8 cellular contexts compared by ENCODE assay signal in genomic region chr22:23181763-23182288, GRCh38. TPM values are rescaled to one million over a fixed set of nuclear protein-coding genes. Genes with fewer than 3 reads are reported as not detected.
DNase-seq lines count a peak whose midpoint lies in the region; ATAC-seq, FAIRE-seq and TF ChIP-seq lines count a peak whose summit lies in the region.

No MANE protein-coding gene starts in this region.

- H3K27me3 Mint-ChIP-seq in activated CD8-positive, alpha-beta T cell treated with anti-CD3 and anti-CD28 coated beads for 36 hours: no peaks in the 10 kb centered on the region

- peak; percentile 14 for DNase-seq in activated CD8-positive, alpha-beta T cell treated with anti-CD3 and anti-CD28 coated beads for 36 hours
- no peak for DNase-seq in fibroblast of the aortic adventitia (ENCODE audit: low read depth)
- DNase-seq in GM13976 (ENCODE audit: low spot score): no peak
- DNase-seq in posterior cingulate gyrus: no peak
- DNase-seq in GM19239 (ENCODE audit: insufficient read length, low spot score): no peak

- H3K36me3 Mint-ChIP-seq in activated CD8-positive, alpha-beta T cell treated with anti-CD3 and anti-CD28 coated beads for 36 hours (ENCODE audit: low read depth): peaks cover 17% of the 10 kb centered on the region

- H3K4me1 Mint-ChIP-seq in activated CD8-positive, alpha-beta T cell treated with anti-CD3 and anti-CD28 coated beads for 36 hours (ENCODE audit: low read depth): peaks cover 53% of the 10 kb centered on the region

- H3K36me3 ChIP-seq in HEK293 (ENCODE audit: control insufficient read depth in 2 of 2, insufficient read depth in 1 of 2, low read length in 2 of 2): peaks cover 0 to 28% of the 10 kb centered on the region in 2 experiments; a peak in 1 of 3 replicates
- H3K36me3 ChIP-seq in skeletal muscle satellite cell (ENCODE audit: insufficient read depth, low read length): peaks cover 7% of the 10 kb centered on the region

- in situ Hi-C loops in GM13976 (cut with MboI; ENCODE audit: low sequenced_read_pairs, unreplicated experiment): no loop called here

- POLR2A ChIA-PET in HEK293 (lab: Yijun Ruan, JAX): interaction anchor here (2.0 to 2.2 kb wide), 2 partner anchors 12 to 24 kb away, joined by 5 to 6 read pairs; no protein-coding TSS in a partner anchor
- POLR2A ChIA-PET in activated CD8-positive, alpha-beta T cell treated with anti-CD3 and anti-CD28 coated beads for 36 hours (lab: Charles Lee): interaction anchor here (1.1 to 2.6 kb wide), 6 partner anchors 31 to 93 kb away, joined by 3 to 10 read pairs (median 4); no protein-coding TSS in a partner anchor

- H3K27ac ChIP-seq in HEK293 (ENCODE audit: extremely low read depth, low read depth, low read length): no peak overlapping the region

- CTCF ChIA-PET in HEK293 (lab: Yijun Ruan, JAX): interaction anchor here (0.6 to 2.4 kb wide), 4 partner anchors 7 to 512 kb away, joined by 3 to 10 read pairs (median 6); no protein-coding TSS in a partner anchor
- CTCF ChIA-PET in activated CD8-positive, alpha-beta T cell treated with anti-CD3 and anti-CD28 coated beads for 36 hours (lab: Charles Lee): interaction anchor here (0.8 to 15.8 kb wide), 4 partner anchors 61 to 108 kb away, joined by 4 to 237 read pairs (median 35); no protein-coding TSS in a partner anchor

- H3K4me1 ChIP-seq in HEK293 (ENCODE audit: control insufficient read depth, insufficient read depth, low read length) (no peaks in the 10 kb centered on the region), skeletal muscle satellite cell (ENCODE audit: control insufficient read depth, insufficient read depth, low read length) (peaks cover 43% of the 10 kb centered on the region)

- H3K27me3 ChIP-seq in skeletal muscle satellite cell (ENCODE audit: control insufficient read depth, insufficient read depth, low read length): no peaks in the 10 kb centered on the region

- H3K4me3 ChIP-seq in HEK293 (ENCODE audit: low read depth, low read length): peak overlapping the region; percentile 66
- peak overlapping the region; percentile 89 for H3K4me3 ChIP-seq in fibroblast of the aortic adventitia (ENCODE audit: low read depth, low read length)
- H3K4me3 ChIP-seq in skeletal muscle satellite cell (ENCODE audit: low read length): peak overlapping the region; percentile 74

- H3K27ac Mint-ChIP-seq in activated CD8-positive, alpha-beta T cell treated with anti-CD3 and anti-CD28 coated beads for 36 hours: peak overlapping the region; percentile 76

- H3K9me3 Mint-ChIP-seq in activated CD8-positive, alpha-beta T cell treated with anti-CD3 and anti-CD28 coated beads for 36 hours: peaks cover 3% of the 10 kb centered on the region

- H3K9me3 ChIP-seq in HEK293 (ENCODE audit: control insufficient read depth, insufficient read depth, low read depth, low read length) (no peaks in the 10 kb centered on the region), skeletal muscle satellite cell (replicated peaks; ENCODE audit: low read length) (no peaks in the 10 kb centered on the region)

- FAIRE-seq in GM19239 (lab: Jason Lieb, UNC): no peak

- intact Hi-C loops in activated CD8-positive, alpha-beta T cell treated with anti-CD3 and anti-CD28 coated beads for 36 hours (cut with micrococcal nuclease): loop anchor here (2.0 to 5.0 kb wide), 2 partner anchors 35 to 55 kb away; no protein-coding TSS in a partner anchor
- intact Hi-C loops in posterior cingulate gyrus (cut with DNase I): loop anchor here (5.0 kb wide), 1 partner anchor 45 kb away; no protein-coding TSS in a partner anchor

- peak overlapping the region; percentile 87 for H3K4me3 Mint-ChIP-seq in activated CD8-positive, alpha-beta T cell treated with anti-CD3 and anti-CD28 coated beads for 36 hours

- ATAC-seq in activated CD8-positive, alpha-beta T cell treated with anti-CD3 and anti-CD28 coated beads for 36 hours: no peak
- ATAC-seq in GM19452 (IDR thresholded peaks at IDR 0.05; ENCODE audit: unreplicated experiment): no peak

- TF ChIP-seq CTCF in HEK293 (tag by site-specific recombination; IDR thresholded peaks at IDR 0.05) (no peak), fibroblast of the aortic adventitia (IDR thresholded peaks at IDR 0.05; ENCODE audit: insufficient read depth, low read length) (no peak), GM13976 (IDR thresholded peaks at IDR 0.05; ENCODE audit: borderline replicate concordance, control extremely low read depth, extremely low read depth, insufficient read depth, missing control alignments) (no peak)
- no peak for TF ChIP-seq CTCF in activated CD8-positive, alpha-beta T cell treated with anti-CD3 and anti-CD28 coated beads for 36 hours (IDR thresholded peaks at IDR 0.05)

- peak overlapping the region; percentile 77 for H3K4me2 ChIP-seq in skeletal muscle satellite cell (ENCODE audit: low read length)

- H3K9ac ChIP-seq in skeletal muscle satellite cell (ENCODE audit: low read depth, low read length): no peak overlapping the region

TF ChIP-seq in HEK293, 187 proteins besides CTCF, POLR2A, EP300 and RAD21 (continues in another document):
- no peak for TF ChIP-seq KLF16 (tag by site-specific recombination; IDR thresholded peaks at IDR 0.05)
- no peak for TF ChIP-seq AEBP2 (tag by site-specific recombination; IDR thresholded peaks at IDR 0.05; ENCODE audit: borderline replicate concordance)
- no peak for TF ChIP-seq ZNF26 (tag by site-specific recombination; IDR thresholded peaks at IDR 0.05)
- TF ChIP-seq ZNF529 (tag by site-specific recombination; IDR thresholded peaks at IDR 0.05; ENCODE audit: insufficient replicate concordance): no peak
- no peak for TF ChIP-seq SP7 (tag by site-specific recombination; IDR thresholded peaks at IDR 0.05)
- no peak for TF ChIP-seq ZNF148 (tag by site-specific recombination; IDR thresholded peaks at IDR 0.05; ENCODE audit: borderline replicate concordance)
- TF ChIP-seq GLI4 (tag by site-specific recombination; IDR thresholded peaks at IDR 0.05): no peak
- no peak for TF ChIP-seq ZNF274 (IDR thresholded peaks at IDR 0.05; ENCODE audit: low read length)
- TF ChIP-seq ZNF274 (tag by site-specific recombination; IDR thresholded peaks at IDR 0.05; ENCODE audit: borderline replicate concordance): 0 out of 2 replicates have a peak, but pooled peaks have one; percentile 2

RNA-seq across cellular contexts. Expression of gene BCR, which starts 1.5 kb away (rescaled TPM):
- 10 to 100 TPM; 30.4 to 32.0 TPM for total RNA-seq in activated CD8-positive, alpha-beta T cell treated with anti-CD3 and anti-CD28 coated beads for 36 hours
- 37.3 and 94.3 TPM in 2 replicates for total RNA-seq in fibroblast of the aortic adventitia (ENCODE audit: low replicate concordance)
- 23.6 and 32.2 TPM in 2 replicates for total RNA-seq in skeletal muscle satellite cell (2012; rRNA removed)

RNA-seq across cellular contexts. Expression of gene RAB36, which starts 36.5 kb away (rescaled TPM):
- total RNA-seq in activated CD8-positive, alpha-beta T cell treated with anti-CD3 and anti-CD28 coated beads for 36 hours: under 1 TPM; 0.20 to 0.22 TPM
- total RNA-seq in fibroblast of the aortic adventitia (ENCODE audit: low replicate concordance): 3.5 and 4.6 TPM in 2 replicates
- 4.8 and 5.3 TPM in 2 replicates for total RNA-seq in skeletal muscle satellite cell (2012; rRNA removed)

RNA-seq across cellular contexts. Expression of gene RSPH14, which starts 40.0 kb away (rescaled TPM):
- total RNA-seq in activated CD8-positive, alpha-beta T cell treated with anti-CD3 and anti-CD28 coated beads for 36 hours: not detected
- not detected in 2 replicates for total RNA-seq in fibroblast of the aortic adventitia (ENCODE audit: low replicate concordance)
- not detected in 2 replicates for total RNA-seq in skeletal muscle satellite cell (2012; rRNA removed)
